Comparison of ENCODE assay signal across 8 cellular contexts in genomic region chr18:28175047-28175929, GRCh38. TPM values are rescaled to one million over a fixed set of nuclear protein-coding genes. Genes with fewer than 3 reads are reported as not detected.
DNase-seq lines count a peak whose midpoint lies in the region; ATAC-seq and TF ChIP-seq lines count a peak whose summit lies in the region.

No MANE protein-coding gene starts in this region.

- H3K4me1 ChIP-seq in spleen, result peaks cover 0 to 37% (median 24%) of the 10 kb centered on the region in 6 donors

- H3K27me3 Mint-ChIP-seq in activated CD8-positive, alpha-beta memory T cell treated with anti-CD3 and anti-CD28 coated beads, Interleukin-2, amount 10 ng/mL, durations not matched to agents 7 days and 5 days, result peaks cover 40% of the 10 kb centered on the region

- ATAC-seq in activated CD8-positive, alpha-beta memory T cell treated with anti-CD3 and anti-CD28 coated beads, Interleukin-2, amount 10 ng/mL, durations not matched to agents 7 days and 5 days, result no peak
- ATAC-seq in GM18858 (IDR thresholded peaks at IDR 0.05; ENCODE audit: unreplicated experiment), result no peak

- no peak for TF ChIP-seq POLR2A in spleen (IDR thresholded peaks at IDR 0.05)

- no peak overlapping the region for H3K4me3 Mint-ChIP-seq in activated CD8-positive, alpha-beta memory T cell treated with anti-CD3 and anti-CD28 coated beads, Interleukin-2, amount 10 ng/mL, durations not matched to agents 7 days and 5 days

- no peaks in the 10 kb centered on the region for H3K9me3 ChIP-seq in spleen

- peak overlapping the region in 7 of 8 donors; percentile 52 to 85 (median 81) for H3K27ac ChIP-seq in spleen

- H3K36me3 ChIP-seq in spleen, result no peaks in the 10 kb centered on the region

- peaks cover 4 to 72% (median 30%) of the 10 kb centered on the region in 7 donors for H3K27me3 ChIP-seq in spleen (replicated peaks in 1 of 7)

- H3K4me1 Mint-ChIP-seq in activated CD8-positive, alpha-beta memory T cell treated with anti-CD3 and anti-CD28 coated beads, Interleukin-2, amount 10 ng/mL, durations not matched to agents 7 days and 5 days, result peaks cover 5% of the 10 kb centered on the region

- H3K36me3 Mint-ChIP-seq in activated CD8-positive, alpha-beta memory T cell treated with anti-CD3 and anti-CD28 coated beads, Interleukin-2, amount 10 ng/mL, durations not matched to agents 7 days and 5 days, result peaks cover 10% of the 10 kb centered on the region

- peak overlapping the region; percentile 33 to 74 (median 56) for H3K4me3 ChIP-seq in spleen

- CTCF ChIA-PET in activated CD8-positive, alpha-beta memory T cell treated with anti-CD3 and anti-CD28 coated beads, Interleukin-2, amount 10 ng/mL, durations not matched to agents 7 days and 5 days (lab: Charles Lee), result no interaction called here

- 3 to 7% (median 4%) methylated on average over 32 to 54 of the region's 54 CpGs for WGBS in spleen, 5 donors

- intact Hi-C loops in spleen (cut with DNase I; ENCODE audit: low total_unique reads), result loop anchor here (10.0 kb wide), 1 partner anchor 160 kb away; no protein-coding TSS in a partner anchor

- no peak for DNase-seq in activated CD8-positive, alpha-beta memory T cell treated with anti-CD3 and anti-CD28 coated beads, Interleukin-2, amount 10 ng/mL, durations not matched to agents 7 days and 5 days
- DNase-seq in activated CD8-positive, alpha-beta memory T cell treated with anti-CD3 and anti-CD28 coated beads, Interleukin-2, amount 50 U/mL, for 4 hours, result no peak
- DNase-seq in activated gamma-delta T cell (lab: John Stamatoyannopoulos, UW), result peak; percentile 13
- DNase-seq in hepatic stellate cell (ENCODE audit: low spot score), result peak; percentile 57
- DNase-seq in spleen, result peak; percentile 78
- DNase-seq in NCI-H187 (lab: John Stamatoyannopoulos, UW), result no peak
- no peak for DNase-seq in superior temporal gyrus (ENCODE audit: extremely low spot score)

- H3K9me3 Mint-ChIP-seq in activated CD8-positive, alpha-beta memory T cell treated with anti-CD3 and anti-CD28 coated beads, Interleukin-2, amount 10 ng/mL, durations not matched to agents 7 days and 5 days (ENCODE audit: low read depth), result peaks cover 3% of the 10 kb centered on the region

- TF ChIP-seq CTCF in spleen (IDR thresholded peaks at IDR 0.05 in 8 of 11, conservative IDR thresholded peaks at IDR 0.05 in 3 of 11), result no peak

- H3K27ac Mint-ChIP-seq in activated CD8-positive, alpha-beta memory T cell treated with anti-CD3 and anti-CD28 coated beads, Interleukin-2, amount 10 ng/mL, durations not matched to agents 7 days and 5 days, result peak overlapping the region; percentile 54

RNA-seq across cellular contexts. Expression of gene CDH2, which starts 1.6 kb away (rescaled TPM):
- under 1 TPM in 1 of 2 experiments, not detected in 1; 0.14 TPM for total RNA-seq in activated CD8-positive, alpha-beta memory T cell treated with anti-CD3 and anti-CD28 coated beads, Interleukin-2, amount 10 ng/mL, durations not matched to agents 7 days and 5 days
- 10 to 100 TPM; 14.3 to 40.2 (median 30.4) TPM for total RNA-seq in spleen
- polyA plus RNA-seq in spleen, result 1 to 10 TPM in 2 of 3 donors, under 1 TPM in 1; 0.96 to 3.2 (median 1.5) TPM

Comparison
In these comparisons a context has a peak if more than half of its experiments do, and no peak if none do; other contexts are left out.
1. DNase-seq: peak in activated gamma-delta T cell (single experiment), hepatic stellate cell (single experiment) and spleen (single experiment); none in activated CD8-positive, alpha-beta memory T cell treated with anti-CD3 and anti-CD28 coated beads, Interleukin-2, amount 10 ng/mL, durations not matched to agents 7 days and 5 days (single experiment), activated CD8-positive, alpha-beta memory T cell treated with anti-CD3 and anti-CD28 coated beads, Interleukin-2, amount 50 U/mL, for 4 hours (single experiment), NCI-H187 (0 of 2) and superior temporal gyrus (single experiment).
2. RNA of gene CDH2, which starts 1.6 kb away (total RNA-seq): 14.3 to 40.2 TPM in spleen; 0.14 TPM in activated CD8-positive, alpha-beta memory T cell treated with anti-CD3 and anti-CD28 coated beads, Interleukin-2, amount 10 ng/mL, durations not matched to agents 7 days and 5 days; every median in the first group is over 10 times any median in the second.